Comparison of ENCODE assay signal across 12 cellular contexts in genomic region chr9:16868706-16869105, GRCh38. TPM values are rescaled to one million over a fixed set of nuclear protein-coding genes. Genes with fewer than 3 reads are reported as not detected.
A peak's percentile ranks its signal among the peaks of the same experiment; 100 is the strongest.
DNase-seq lines count a peak whose midpoint lies in the region; ATAC-seq and TF ChIP-seq lines count a peak whose summit lies in the region.
"Had no signal": no experiment of that assay in that cellular context is flagged by ENCODE, and none has a peak within 500 bp of the region (broad histone marks: within the 10 kb centered on the region; RNA-seq: fewer than 3 reads in every experiment).

No MANE protein-coding gene starts in this region.

- H3K27ac ChIP-seq in AG04450 (ENCODE audit: low read depth, low read length) (no peak overlapping the region), ovary (peak overlapping the region; percentile 93), upper lobe of left lung (no peak overlapping the region), WERI-Rb-1 (no peak overlapping the region)
- H3K27ac ChIP-seq: C4-2B, spleen had no signal

- H3K36me3 ChIP-seq in ovary (no peaks in the 10 kb centered on the region), upper lobe of left lung (no peaks in the 10 kb centered on the region), WERI-Rb-1 (no peaks in the 10 kb centered on the region)
- H3K36me3 ChIP-seq: spleen had no signal

- TF ChIP-seq POLR2A in ovary (IDR thresholded peaks at IDR 0.05) (no peak), upper lobe of left lung (IDR thresholded peaks at IDR 0.05) (no peak)

- no peaks in the 10 kb centered on the region for H3K27me3 ChIP-seq in AG04450 (ENCODE audit: control insufficient read depth, insufficient read depth, low read length)
- no peaks in the 10 kb centered on the region for H3K27me3 ChIP-seq in ovary
- peaks cover 0 to 6% (median 0%) of the 10 kb centered on the region in 4 donors for H3K27me3 ChIP-seq in upper lobe of left lung
- peaks cover 9% of the 10 kb centered on the region for H3K27me3 ChIP-seq in WERI-Rb-1 (ENCODE audit: insufficient read depth, low read depth, severe bottlenecking)

- ATAC-seq in upper lobe of left lung (ENCODE audit: low FRiP score in 2 of 2): no peak
- ATAC-seq: activated CD8-positive, alpha-beta T cell treated with anti-CD3 and anti-CD28 coated beads for 36 hours had no signal

- intact Hi-C loops in ovary (cut with DNase I): loop anchor here in 1 of 4 donors (10.0 kb wide), 1 partner anchor 164 kb away; no protein-coding TSS in a partner anchor

- CTCF ChIA-PET in AG04450 (lab: Charles Lee): no interaction called here

- WGBS in ovary, 3 donors: 10 to 18% (median 17%) methylated on average over 5 of the region's 5 CpGs
- 69 to 84% methylated on average over 5 of the region's 5 CpGs for WGBS in upper lobe of left lung, 2 donors

- TF ChIP-seq EP300 in ovary (IDR thresholded peaks at IDR 0.05): no peak
- no peak for TF ChIP-seq EP300 in upper lobe of left lung (IDR thresholded peaks at IDR 0.05)

- H3K4me1 ChIP-seq in ovary (ENCODE audit: insufficient read depth) (peaks cover 1% of the 10 kb centered on the region), upper lobe of left lung (peaks cover 7 to 25% (median 12%) of the 10 kb centered on the region in 4 donors)

- H3K9me3 ChIP-seq in AG04450 (ENCODE audit: control insufficient read depth, insufficient read depth, low read length) (no peaks in the 10 kb centered on the region; the same call in 1 of the 2 replicates), ovary (no peaks in the 10 kb centered on the region), upper lobe of left lung (no peaks in the 10 kb centered on the region), WERI-Rb-1 (ENCODE audit: severe bottlenecking) (no peaks in the 10 kb centered on the region)
- H3K9me3 ChIP-seq: spleen had no signal

- no peak for TF ChIP-seq CTCF in AG04450 (IDR thresholded peaks at IDR 0.05; ENCODE audit: low read depth, low read length)
- no peak for TF ChIP-seq CTCF in fibroblast of the aortic adventitia (IDR thresholded peaks at IDR 0.05; ENCODE audit: insufficient read depth, low read length)
- TF ChIP-seq CTCF in ovary (IDR thresholded peaks at IDR 0.05): no peak
- TF ChIP-seq CTCF in upper lobe of left lung (IDR thresholded peaks at IDR 0.05): no peak
- no peak for TF ChIP-seq CTCF in WERI-Rb-1 (IDR thresholded peaks at IDR 0.05; ENCODE audit: low read depth, low read length)

- POLR2A ChIA-PET in AG04450 (lab: Yijun Ruan, JAX): interaction anchor here (1.2 to 4.4 kb wide), 2 partner anchors 40 to 43 kb away, joined by 4 to 22 read pairs; no protein-coding TSS in a partner anchor

- H3K4me3 ChIP-seq in AG04450 (ENCODE audit: low read depth, low read length): peak overlapping the region; percentile 80
- H3K4me3 ChIP-seq in fibroblast of the aortic adventitia (ENCODE audit: low read depth, low read length): peak overlapping the region; percentile 85
- peak overlapping the region; percentile 88 for H3K4me3 ChIP-seq in ovary
- H3K4me3 ChIP-seq in upper lobe of left lung: peak overlapping the region in 1 of 4 donors; percentile 68
- H3K4me3 ChIP-seq in WERI-Rb-1 (ENCODE audit: low read depth, low read length): no peak overlapping the region

- DNase-seq in AG04450 (ENCODE audit: low read depth, low spot score) (no peak), NCI-H69 (lab: John Stamatoyannopoulos, UW) (peak; percentile 42), fibroblast of the aortic adventitia (ENCODE audit: low read depth) (peak; percentile 63), ovary (no peak), epidermal melanocyte (ENCODE audit: insufficient read length, low spot score) (no peak), upper lobe of left lung (no peak), WERI-Rb-1 (no peak), inferior parietal cortex (ENCODE audit: extremely low spot score) (no peak)
- DNase-seq: activated CD8-positive, alpha-beta T cell treated with anti-CD3 and anti-CD28 coated beads for 36 hours; spleen; T-helper 1 cell had no signal

RNA-seq across cellular contexts. Expression of gene BNC2, which starts 1.8 kb away (rescaled TPM):
- polyA plus RNA-seq in AG04450 (2011; rRNA removed) (46.8 and 49.0 TPM in 2 replicates), ovary (10 to 100 TPM; 17.2 to 36.1 TPM)
- 186 and 195 TPM in 2 replicates for polyA minus RNA-seq in AG04450 (2011; rRNA and poly(A)+ RNA removed)
- total RNA-seq in fibroblast of the aortic adventitia (ENCODE audit: low replicate concordance) (48.7 and 53.3 TPM in 2 replicates), ovary (100 to 1,000 TPM in 5 of 7 donors, 10 to 100 TPM in 2; 47.9 to 232 (median 201) TPM), upper lobe of left lung (10 to 100 TPM in 4 of 6 donors, 1 to 10 TPM in 2; 4.6 to 21.7 (median 10.7) TPM)
- total RNA-seq: activated CD8-positive, alpha-beta T cell treated with anti-CD3 and anti-CD28 coated beads for 36 hours had no signal

Comparison
In these comparisons a context has a peak if more than half of its experiments do, and no peak if none do; other contexts are left out.
1. DNase-seq: peak in NCI-H69 (single experiment) and fibroblast of the aortic adventitia (single experiment); none in AG04450 (single experiment), ovary (0 of 5), epidermal melanocyte (single experiment), upper lobe of left lung (0 of 2), WERI-Rb-1 (single experiment) and inferior parietal cortex (single experiment).
2. H3K27ac ChIP-seq: peak in ovary (2 of 2); none in AG04450 (single experiment), upper lobe of left lung (0 of 4) and WERI-Rb-1 (single experiment).